1 cellular context compared by ENCODE assay signal in genomic region chr6:26624557-26624956, GRCh38.
A peak's percentile ranks its signal among the peaks of the same experiment; 100 is the strongest.
TF ChIP-seq lines count a peak whose summit lies in the region.

No MANE protein-coding gene starts in this region.

TF ChIP-seq in WTC11, 78 proteins besides CTCF, POLR2A, EP300 and RAD21:
- TF ChIP-seq USF1 (CRISPR knock-in tag; IDR thresholded peaks at IDR 0.05), result no peak
- TF ChIP-seq GTF2I (CRISPR knock-in tag; conservative IDR thresholded peaks at IDR 0.05), result peak; percentile 71; the same call in 1 of the 2 replicates
